In the genomic region with DNA sequence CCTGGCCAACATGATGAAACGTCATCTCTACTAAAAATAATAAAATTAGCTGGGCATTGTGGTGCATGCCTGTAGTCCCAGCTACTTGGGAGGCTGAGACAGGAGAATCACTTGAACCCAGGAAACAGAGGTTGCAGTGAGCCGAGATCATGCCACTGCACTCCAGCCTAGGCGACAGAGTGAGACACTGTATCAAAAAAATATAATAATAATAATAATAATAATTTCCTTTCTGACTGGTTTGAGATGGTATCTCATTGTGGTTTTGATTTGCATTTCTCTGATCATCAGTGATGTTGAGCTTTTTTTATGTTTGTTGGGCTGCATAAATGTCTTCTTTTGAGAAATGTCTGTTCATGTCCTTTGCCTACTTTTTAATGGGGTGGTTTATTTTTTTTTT, we compare ENCODE assay signal across 7 cellular contexts. TPM values are rescaled to one million over a fixed set of nuclear protein-coding genes. Genes with fewer than 3 reads are reported as not detected.
DNase-seq lines count a peak whose midpoint lies in the region; ATAC-seq and TF ChIP-seq lines count a peak whose summit lies in the region.
"Not testable (repeated sequence)": the region's sequence is repeated elsewhere in the genome, so short reads cannot be mapped to it uniquely, and the experiment has no call there.

No MANE protein-coding gene starts in this region.

- peaks cover 36% of the 10 kb centered on the region for H3K36me3 Mint-ChIP-seq in CD4-positive, CD25-positive, alpha-beta regulatory T cell
- H3K36me3 Mint-ChIP-seq in CD8-positive, alpha-beta T cell = peaks cover 43% of the 10 kb centered on the region
- peaks cover 82% of the 10 kb centered on the region for H3K36me3 Mint-ChIP-seq in activated T-helper 2 cell treated with anti-CD3 and anti-CD28 coated beads, Interferon-gamma antibody, Interleukin-2, Interleukin-4, amounts not matched to agents 10 μg/mL and 5 μg/mL and 100 μg/mL, durations not matched to agents 14 hours and 24 hours and 36 hours (ENCODE audit: low read depth)
- H3K36me3 Mint-ChIP-seq in immature natural killer cell (peaks cover 12 to 18% (median 16%) of the 10 kb centered on the region in 3 donors), natural killer cell (peaks cover 14% of the 10 kb centered on the region)

- not testable (repeated sequence) for H3K27ac ChIP-seq in CD4-positive, CD25-positive, alpha-beta regulatory T cell (ENCODE audit: insufficient read depth, low read length, poor library complexity, severe bottlenecking); CD8-positive, alpha-beta T cell (ENCODE audit: low read depth, low read length)

- H3K4me1 ChIP-seq in CD4-positive, CD25-positive, alpha-beta regulatory T cell (ENCODE audit: control insufficient read depth, insufficient read depth, low read length, poor library complexity, severe bottlenecking) = peaks cover 21% of the 10 kb centered on the region
- peaks cover 36% of the 10 kb centered on the region for H3K4me1 ChIP-seq in CD8-positive, alpha-beta T cell (ENCODE audit: insufficient read depth, low read length)

- CTCF ChIA-PET in CD8-positive, alpha-beta T cell (lab: Charles Lee) = interaction anchor here (0.9 to 1.2 kb wide), 2 partner anchors 14 to 122 kb away, joined by 3 read pairs; no protein-coding TSS in a partner anchor

- H3K4me3 ChIP-seq in CD4-positive, CD25-positive, alpha-beta regulatory T cell (ENCODE audit: low read depth, low read length) = peak overlapping the region; percentile 24
- not testable (repeated sequence) for H3K4me3 ChIP-seq in CD8-positive, alpha-beta T cell (ENCODE audit: low read depth, low read length)

- H3K27me3 ChIP-seq in CD4-positive, CD25-positive, alpha-beta regulatory T cell (ENCODE audit: control insufficient read depth, insufficient read depth, low read length); CD8-positive, alpha-beta T cell (ENCODE audit: insufficient read depth, low read length): not testable (repeated sequence)

- ATAC-seq in CD4-positive, CD25-positive, alpha-beta regulatory T cell (ENCODE audit: low read depth in 2 of 2) = peak; percentile 47 to 71
- not testable (repeated sequence) for ATAC-seq in CD8-positive, alpha-beta T cell; natural killer cell
- ATAC-seq in activated CD4-positive, CD25-positive, alpha-beta regulatory T cell treated with anti-CD3 and anti-CD28 coated beads, Interleukin-2, amount 50 U/mL, for 24 hours = peak; percentile 63 to 78

- peaks cover 49 to 90% (median 69%) of the 10 kb centered on the region in 4 donors for H3K4me1 Mint-ChIP-seq in CD4-positive, CD25-positive, alpha-beta regulatory T cell
- peaks cover 79% of the 10 kb centered on the region for H3K4me1 Mint-ChIP-seq in CD8-positive, alpha-beta T cell (ENCODE audit: low read depth)
- peaks cover 55% of the 10 kb centered on the region for H3K4me1 Mint-ChIP-seq in activated T-helper 2 cell treated with anti-CD3 and anti-CD28 coated beads, Interferon-gamma antibody, Interleukin-2, Interleukin-4, amounts not matched to agents 10 μg/mL and 5 μg/mL and 100 μg/mL, durations not matched to agents 14 hours and 24 hours and 36 hours (ENCODE audit: low read depth)
- H3K4me1 Mint-ChIP-seq in immature natural killer cell = peaks cover 90 to 95% of the 10 kb centered on the region in 2 donors
- peaks cover 87 to 95% of the 10 kb centered on the region in 2 donors for H3K4me1 Mint-ChIP-seq in natural killer cell

- POLR2A ChIA-PET in CD8-positive, alpha-beta T cell (lab: Charles Lee) = interaction anchor here (0.6 kb wide), 1 partner anchor 40 kb away, joined by 3 read pairs; no protein-coding TSS in a partner anchor

- H3K27me3 Mint-ChIP-seq in CD4-positive, CD25-positive, alpha-beta regulatory T cell; CD8-positive, alpha-beta T cell (ENCODE audit: low read depth); activated T-helper 2 cell treated with anti-CD3 and anti-CD28 coated beads, Interferon-gamma antibody, Interleukin-2, Interleukin-4, amounts not matched to agents 10 μg/mL and 5 μg/mL and 100 μg/mL, durations not matched to agents 14 hours and 24 hours and 36 hours (ENCODE audit: low read depth); immature natural killer cell (ENCODE audit: low read depth in 3 of 3); natural killer cell (ENCODE audit: low read depth in 2 of 2): not testable (repeated sequence)

- not testable (repeated sequence) for TF ChIP-seq CTCF in CD8-positive, alpha-beta T cell (IDR thresholded peaks at IDR 0.05); natural killer cell (IDR thresholded peaks at IDR 0.05)

- H3K4me3 Mint-ChIP-seq in CD4-positive, CD25-positive, alpha-beta regulatory T cell = peak overlapping the region in 3 of 4 donors; percentile 56 to 63 (median 58)
- H3K4me3 Mint-ChIP-seq in CD8-positive, alpha-beta T cell; activated T-helper 2 cell treated with anti-CD3 and anti-CD28 coated beads, Interferon-gamma antibody, Interleukin-2, Interleukin-4, amounts not matched to agents 10 μg/mL and 5 μg/mL and 100 μg/mL, durations not matched to agents 14 hours and 24 hours and 36 hours (ENCODE audit: low read depth): not testable (repeated sequence)
- H3K4me3 Mint-ChIP-seq in immature natural killer cell = peak overlapping the region in 3 of 5 donors; percentile 12 to 71 (median 60)
- H3K4me3 Mint-ChIP-seq in natural killer cell = peak overlapping the region; percentile 61

- not testable (repeated sequence) for H3K36me3 ChIP-seq in CD4-positive, CD25-positive, alpha-beta regulatory T cell (ENCODE audit: control insufficient read depth, insufficient read depth, low read length); CD8-positive, alpha-beta T cell (ENCODE audit: insufficient read depth, low read length)

- intact Hi-C loops in CD8-positive, alpha-beta T cell (cut with DNase I, micrococcal nuclease); activated T-helper 2 cell treated with anti-CD3 and anti-CD28 coated beads, Interferon-gamma antibody, Interleukin-2, Interleukin-4, amounts not matched to agents 10 μg/mL and 5 μg/mL and 100 μg/mL, durations not matched to agents 14 hours and 24 hours and 36 hours (cut with micrococcal nuclease); natural killer cell (cut with micrococcal nuclease): not testable (repeated sequence)

- peaks cover 0 to 30% (median 12%) of the 10 kb centered on the region in 7 donors for H3K9me3 Mint-ChIP-seq in CD4-positive, CD25-positive, alpha-beta regulatory T cell
- peaks cover 32% of the 10 kb centered on the region for H3K9me3 Mint-ChIP-seq in CD8-positive, alpha-beta T cell
- peaks cover 54% of the 10 kb centered on the region for H3K9me3 Mint-ChIP-seq in activated T-helper 2 cell treated with anti-CD3 and anti-CD28 coated beads, Interferon-gamma antibody, Interleukin-2, Interleukin-4, amounts not matched to agents 10 μg/mL and 5 μg/mL and 100 μg/mL, durations not matched to agents 14 hours and 24 hours and 36 hours
- H3K9me3 Mint-ChIP-seq in immature natural killer cell = peaks cover 0 to 16% (median 9%) of the 10 kb centered on the region in 6 donors
- H3K9me3 Mint-ChIP-seq in natural killer cell = not testable (repeated sequence)

- H3K27ac Mint-ChIP-seq in CD4-positive, CD25-positive, alpha-beta regulatory T cell = peak overlapping the region; percentile 57 to 72 (median 70)
- peak overlapping the region; percentile 78 for H3K27ac Mint-ChIP-seq in CD8-positive, alpha-beta T cell
- H3K27ac Mint-ChIP-seq in activated T-helper 2 cell treated with anti-CD3 and anti-CD28 coated beads, Interferon-gamma antibody, Interleukin-2, Interleukin-4, amounts not matched to agents 10 μg/mL and 5 μg/mL and 100 μg/mL, durations not matched to agents 14 hours and 24 hours and 36 hours = peak overlapping the region; percentile 58
- H3K27ac Mint-ChIP-seq in immature natural killer cell (peak overlapping the region; percentile 2 to 77 (median 56)), natural killer cell (peak overlapping the region; percentile 80 to 88)

- H3K9me3 ChIP-seq in CD4-positive, CD25-positive, alpha-beta regulatory T cell (ENCODE audit: control insufficient read depth in 2 of 2, low read length in 2 of 2); CD8-positive, alpha-beta T cell (ENCODE audit: low read length): not testable (repeated sequence)

- DNase-seq in CD4-positive, CD25-positive, alpha-beta regulatory T cell = peak in 1 of 3 donors; percentile 45
- DNase-seq in CD8-positive, alpha-beta T cell; activated T-helper 2 cell treated with anti-CD3 and anti-CD28 coated beads, Interferon-gamma antibody, Interleukin-2, Interleukin-4, amounts not matched to agents 10 μg/mL and 5 μg/mL and 100 μg/mL, durations not matched to agents 14 hours and 24 hours and 36 hours (ENCODE audit: low spot score); immature natural killer cell; natural killer cell: not testable (repeated sequence)
- DNase-seq in central memory CD4-positive, alpha-beta T cell = peak; percentile 19

RNA-seq across cellular contexts. Expression of a gene that starts 22.4 kb away (rescaled TPM):
- 115 TPM for total RNA-seq in CD4-positive, CD25-positive, alpha-beta regulatory T cell
- 10 to 100 TPM; 52.0 to 67.5 (median 56.6) TPM for polyA plus RNA-seq in CD4-positive, CD25-positive, alpha-beta regulatory T cell
- 10 to 100 TPM; 79.4 to 85.2 TPM for total RNA-seq in CD8-positive, alpha-beta T cell
- 136 and 146 TPM in 2 replicates for total RNA-seq in activated T-helper 2 cell treated with anti-CD3 and anti-CD28 coated beads, Interferon-gamma antibody, Interleukin-2, Interleukin-4, amounts not matched to agents 10 μg/mL and 5 μg/mL and 100 μg/mL, durations not matched to agents 14 hours and 24 hours and 36 hours
- polyA plus RNA-seq in immature natural killer cell = 100 to 1,000 TPM in 2 of 3 donors, 10 to 100 TPM in 1; 66.5 to 160 (median 119) TPM
- total RNA-seq in natural killer cell = 100 to 1,000 TPM; 241 to 282 (median 263) TPM
